ENCODE assay signal across 31 cellular contexts in genomic region chr10:64316416-64316815, GRCh38.
"Had no signal": no experiment of that assay in that cellular context is flagged by ENCODE, and none has a peak within 500 bp of the region (broad histone marks: within the 10 kb centered on the region; RNA-seq: fewer than 3 reads in every experiment).

No MANE protein-coding gene starts in this region.

- H3K9me3 Mint-ChIP-seq: activated CD4-positive, alpha-beta memory T cell treated with anti-CD3 and anti-CD28 coated beads for 36 hours; activated CD4-positive, alpha-beta T cell treated with anti-CD3 and anti-CD28 coated beads, Interleukin-2, amount 10 ng/mL, durations not matched to agents 24 days and 14 days; activated naive CD4-positive, alpha-beta T cell treated with anti-CD3 and anti-CD28 coated beads for 36 hours; activated naive CD4-positive, alpha-beta T cell treated with anti-CD3 and anti-CD28 coated beads, Interleukin-2, amount 50 U/mL, for 24 hours; activated naive CD8-positive, alpha-beta T cell treated with anti-CD3 and anti-CD28 coated beads for 36 hours; activated naive CD8-positive, alpha-beta T cell treated with anti-CD3 and anti-CD28 coated beads, Interleukin-2, amount 50 U/mL, for 24 hours; activated T-helper 1 cell treated with anti-CD3 and anti-CD28 coated beads, Interleukin-12 subunit alpha, Interleukin-12 subunit beta, Interleukin-2, Interleukin-4 antibody, amounts not matched to agents 30 ng/mL and 10 ng/mL and 1 ng/mL, durations not matched to agents 14 hours and 24 hours and 36 hours; activated T-helper 2 cell treated with anti-CD3 and anti-CD28 coated beads, Interferon-gamma antibody, Interleukin-2, Interleukin-4, amounts not matched to agents 10 μg/mL and 5 μg/mL and 100 μg/mL, durations not matched to agents 14 hours and 24 hours and 36 hours had no signal

- H3K36me3 Mint-ChIP-seq: activated CD4-positive, alpha-beta memory T cell treated with anti-CD3 and anti-CD28 coated beads for 36 hours; activated CD8-positive, alpha-beta memory T cell treated with anti-CD3 and anti-CD28 coated beads, Interleukin-2, amount 10 ng/mL, durations not matched to agents 7 days and 5 days; activated naive CD4-positive, alpha-beta T cell treated with anti-CD3 and anti-CD28 coated beads, Interleukin-2, amount 50 U/mL, for 24 hours; activated naive CD8-positive, alpha-beta T cell treated with anti-CD3 and anti-CD28 coated beads for 36 hours had no signal

- H3K27ac Mint-ChIP-seq: activated CD4-positive, alpha-beta memory T cell treated with anti-CD3 and anti-CD28 coated beads for 36 hours; activated CD4-positive, alpha-beta T cell treated with anti-CD3 and anti-CD28 coated beads for 36 hours; activated CD4-positive, alpha-beta T cell treated with anti-CD3 and anti-CD28 coated beads, Interleukin-2, amount 10 ng/mL, durations not matched to agents 24 days and 14 days; activated CD8-positive, alpha-beta memory T cell treated with anti-CD3 and anti-CD28 coated beads, Interleukin-2, amount 10 ng/mL, durations not matched to agents 7 days and 5 days; activated CD8-positive, alpha-beta T cell treated with anti-CD3 and anti-CD28 coated beads, Interleukin-2, amount 10 ng/mL, durations not matched to agents 7 days and 5 days; activated naive CD4-positive, alpha-beta T cell treated with anti-CD3 and anti-CD28 coated beads for 36 hours; activated naive CD4-positive, alpha-beta T cell treated with anti-CD3 and anti-CD28 coated beads, Interleukin-2, amount 50 U/mL, for 24 hours; activated naive CD8-positive, alpha-beta T cell treated with anti-CD3 and anti-CD28 coated beads for 36 hours; activated naive CD8-positive, alpha-beta T cell treated with anti-CD3 and anti-CD28 coated beads, Interleukin-2, amount 50 U/mL, for 24 hours; activated T-helper 1 cell treated with anti-CD3 and anti-CD28 coated beads, Interleukin-12 subunit alpha, Interleukin-12 subunit beta, Interleukin-2, Interleukin-4 antibody, amounts not matched to agents 30 ng/mL and 10 ng/mL and 1 ng/mL, durations not matched to agents 14 hours and 24 hours and 36 hours; activated T-helper 2 cell treated with anti-CD3 and anti-CD28 coated beads, Interferon-gamma antibody, Interleukin-2, Interleukin-4, amounts not matched to agents 10 μg/mL and 5 μg/mL and 100 μg/mL, durations not matched to agents 14 hours and 24 hours and 36 hours; effector memory CD8-positive, alpha-beta T cell had no signal

- DNase-seq: activated CD4-positive, alpha-beta memory T cell treated with anti-CD3 and anti-CD28 coated beads for 36 hours; activated CD4-positive, alpha-beta T cell treated with anti-CD3 and anti-CD28 coated beads for 36 hours; activated CD4-positive, alpha-beta T cell treated with anti-CD3 and anti-CD28 coated beads, Interleukin-2, amount 10 ng/mL, durations not matched to agents 24 days and 14 days; activated CD4-positive, CD25-positive, alpha-beta regulatory T cell; activated CD4-positive, CD25-positive, alpha-beta regulatory T cell treated with anti-CD3 and anti-CD28 coated beads, Interleukin-2, amount 50 U/mL, for 72 hours; activated CD8-positive, alpha-beta memory T cell treated with anti-CD3 and anti-CD28 coated beads, Interleukin-2, amount 10 ng/mL, durations not matched to agents 7 days and 5 days; activated CD8-positive, alpha-beta memory T cell treated with anti-CD3 and anti-CD28 coated beads, Interleukin-2, amount 50 U/mL, for 4 hours; activated CD8-positive, alpha-beta T cell treated with anti-CD3 and anti-CD28 coated beads, Interleukin-2, amount 10 ng/mL, durations not matched to agents 7 days and 5 days; activated effector memory CD4-positive, alpha-beta T cell treated with anti-CD3 and anti-CD28 coated beads, Interleukin-2, amount 50 U/mL, for 16 hours; activated naive CD4-positive, alpha-beta T cell treated with anti-CD3 and anti-CD28 coated beads for 36 hours; activated naive CD8-positive, alpha-beta T cell treated with anti-CD3 and anti-CD28 coated beads for 36 hours; activated naive CD8-positive, alpha-beta T cell treated with anti-CD3 and anti-CD28 coated beads, Interleukin-2, amount 50 U/mL, for 24 hours; activated T-cell treated with anti-CD3 and anti-CD28 coated beads, Interleukin-2, amount 50 U/mL, for 1 hour; activated T-cell treated with anti-CD3 and anti-CD28 coated beads, Interleukin-2, amount 50 U/mL, for 48 hours; adrenal gland; amygdala; aorta; body of pancreas; caudate nucleus; cortex of kidney; dermis blood vessel endothelial cell; effector CD4-positive, alpha-beta T cell; effector memory CD8-positive, alpha-beta T cell; erythroblast; foreskin keratinocyte; gastrocnemius medialis; T-helper 2 cell had no signal

- H3K27me3 Mint-ChIP-seq: activated CD4-positive, alpha-beta memory T cell treated with anti-CD3 and anti-CD28 coated beads for 36 hours; activated CD4-positive, alpha-beta T cell treated with anti-CD3 and anti-CD28 coated beads for 36 hours; activated CD4-positive, alpha-beta T cell treated with anti-CD3 and anti-CD28 coated beads, Interleukin-2, amount 10 ng/mL, durations not matched to agents 24 days and 14 days; activated CD8-positive, alpha-beta memory T cell treated with anti-CD3 and anti-CD28 coated beads, Interleukin-2, amount 10 ng/mL, durations not matched to agents 7 days and 5 days; activated naive CD4-positive, alpha-beta T cell treated with anti-CD3 and anti-CD28 coated beads, Interleukin-2, amount 50 U/mL, for 24 hours; activated naive CD8-positive, alpha-beta T cell treated with anti-CD3 and anti-CD28 coated beads for 36 hours; activated naive CD8-positive, alpha-beta T cell treated with anti-CD3 and anti-CD28 coated beads, Interleukin-2, amount 50 U/mL, for 24 hours; effector memory CD8-positive, alpha-beta T cell had no signal

- H3K4me1 Mint-ChIP-seq: activated CD4-positive, alpha-beta T cell treated with anti-CD3 and anti-CD28 coated beads for 36 hours; activated CD4-positive, alpha-beta T cell treated with anti-CD3 and anti-CD28 coated beads, Interleukin-2, amount 10 ng/mL, durations not matched to agents 24 days and 14 days; activated CD8-positive, alpha-beta memory T cell treated with anti-CD3 and anti-CD28 coated beads, Interleukin-2, amount 10 ng/mL, durations not matched to agents 7 days and 5 days; activated naive CD4-positive, alpha-beta T cell treated with anti-CD3 and anti-CD28 coated beads, Interleukin-2, amount 50 U/mL, for 24 hours; activated naive CD8-positive, alpha-beta T cell treated with anti-CD3 and anti-CD28 coated beads for 36 hours; activated naive CD8-positive, alpha-beta T cell treated with anti-CD3 and anti-CD28 coated beads, Interleukin-2, amount 50 U/mL, for 24 hours had no signal

- H3K4me3 Mint-ChIP-seq: activated CD4-positive, alpha-beta memory T cell treated with anti-CD3 and anti-CD28 coated beads for 36 hours; activated CD4-positive, alpha-beta T cell treated with anti-CD3 and anti-CD28 coated beads for 36 hours; activated CD4-positive, alpha-beta T cell treated with anti-CD3 and anti-CD28 coated beads, Interleukin-2, amount 10 ng/mL, durations not matched to agents 24 days and 14 days; activated CD8-positive, alpha-beta memory T cell treated with anti-CD3 and anti-CD28 coated beads, Interleukin-2, amount 10 ng/mL, durations not matched to agents 7 days and 5 days; activated CD8-positive, alpha-beta T cell treated with anti-CD3 and anti-CD28 coated beads, Interleukin-2, amount 10 ng/mL, durations not matched to agents 7 days and 5 days; activated naive CD4-positive, alpha-beta T cell treated with anti-CD3 and anti-CD28 coated beads for 36 hours; activated naive CD4-positive, alpha-beta T cell treated with anti-CD3 and anti-CD28 coated beads, Interleukin-2, amount 50 U/mL, for 24 hours; activated naive CD8-positive, alpha-beta T cell treated with anti-CD3 and anti-CD28 coated beads for 36 hours; activated naive CD8-positive, alpha-beta T cell treated with anti-CD3 and anti-CD28 coated beads, Interleukin-2, amount 50 U/mL, for 24 hours; activated T-helper 1 cell treated with anti-CD3 and anti-CD28 coated beads, Interleukin-12 subunit alpha, Interleukin-12 subunit beta, Interleukin-2, Interleukin-4 antibody, amounts not matched to agents 30 ng/mL and 10 ng/mL and 1 ng/mL, durations not matched to agents 14 hours and 24 hours and 36 hours; effector memory CD8-positive, alpha-beta T cell had no signal

- ATAC-seq: activated CD4-positive, alpha-beta T cell treated with anti-CD3 and anti-CD28 coated beads for 36 hours; activated CD8-positive, alpha-beta memory T cell treated with anti-CD3 and anti-CD28 coated beads, Interleukin-2, amount 10 ng/mL, durations not matched to agents 7 days and 5 days; activated CD8-positive, alpha-beta T cell treated with anti-CD3 and anti-CD28 coated beads, Interleukin-2, amount 10 ng/mL, durations not matched to agents 7 days and 5 days; activated naive CD8-positive, alpha-beta T cell treated with anti-CD3 and anti-CD28 coated beads, Interleukin-2, amount 50 U/mL, for 24 hours; body of pancreas; effector memory CD8-positive, alpha-beta T cell; foreskin keratinocyte; gastrocnemius medialis had no signal

- H3K27me3 ChIP-seq: adrenal gland, body of pancreas, esophagus muscularis mucosa, foreskin keratinocyte, gastrocnemius medialis had no signal

- H3K27ac ChIP-seq: adrenal gland, body of pancreas, esophagus muscularis mucosa, foreskin keratinocyte, gastrocnemius medialis had no signal

- H3K4me3 ChIP-seq: adrenal gland, body of pancreas, esophagus muscularis mucosa, gastrocnemius medialis had no signal

- H3K9me3 ChIP-seq: adrenal gland, body of pancreas, esophagus muscularis mucosa, gastrocnemius medialis had no signal

- H3K4me1 ChIP-seq: adrenal gland, body of pancreas, esophagus muscularis mucosa, foreskin keratinocyte, gastrocnemius medialis had no signal

- H3K36me3 ChIP-seq: adrenal gland, esophagus muscularis mucosa, gastrocnemius medialis had no signal
